25 cellular contexts compared by ENCODE assay signal in genomic region chr10:412109-412508, GRCh38.
DNase-seq lines count a peak whose midpoint lies in the region; ATAC-seq and TF ChIP-seq lines count a peak whose summit lies in the region.
"Had no signal": no experiment of that assay in that cellular context is flagged by ENCODE, and none has a peak within 500 bp of the region (broad histone marks: within the 10 kb centered on the region; RNA-seq: fewer than 3 reads in every experiment).

No MANE protein-coding gene starts in this region.

- ATAC-seq in GM18502 (IDR thresholded peaks at IDR 0.05; ENCODE audit: poor library complexity, unreplicated experiment): peak; percentile 44
- peak; percentile 75 for ATAC-seq in HG02885 (IDR thresholded peaks at IDR 0.05; ENCODE audit: poor library complexity, unreplicated experiment)
- ATAC-seq: activated CD4-positive, alpha-beta T cell treated with anti-CD3 and anti-CD28 coated beads for 36 hours; activated naive CD8-positive, alpha-beta T cell treated with anti-CD3 and anti-CD28 coated beads, Interleukin-2, amount 50 U/mL, for 24 hours; foreskin keratinocyte; mucosa of descending colon; SK-N-SH treated with all-trans-retinoic acid at 6 μM for 48 hours had no signal

- TF ChIP-seq POLR2A in esophagus muscularis mucosa (IDR thresholded peaks at IDR 0.05; ENCODE audit: low read depth): no peak

- no peak for TF ChIP-seq EP300 in esophagus muscularis mucosa (IDR thresholded peaks at IDR 0.05)

- peaks cover 0 to 2% (median 0%) of the 10 kb centered on the region in 4 donors for H3K4me1 ChIP-seq in esophagus muscularis mucosa
- H3K4me1 ChIP-seq: foreskin keratinocyte, prostate gland had no signal

- H3K9me3 Mint-ChIP-seq in progenitor cell of endocrine pancreas (ENCODE audit: low read depth): no peaks in the 10 kb centered on the region
- H3K9me3 Mint-ChIP-seq in endothelial cell (ENCODE audit: unreplicated experiment): no peaks in the 10 kb centered on the region
- H3K9me3 Mint-ChIP-seq: activated naive CD8-positive, alpha-beta T cell treated with anti-CD3 and anti-CD28 coated beads, Interleukin-2, amount 50 U/mL, for 24 hours; CD14-positive monocyte had no signal

- H3K27me3 Mint-ChIP-seq in progenitor cell of endocrine pancreas (no peaks in the 10 kb centered on the region), endothelial cell (ENCODE audit: unreplicated experiment) (peaks cover 3% of the 10 kb centered on the region)
- H3K27me3 Mint-ChIP-seq: activated CD4-positive, alpha-beta T cell treated with anti-CD3 and anti-CD28 coated beads for 36 hours had no signal

- no peaks in the 10 kb centered on the region for H3K9me3 ChIP-seq in esophagus muscularis mucosa
- H3K9me3 ChIP-seq: mucosa of descending colon, prostate gland, tibial nerve had no signal

- no peaks in the 10 kb centered on the region for H3K27me3 ChIP-seq in esophagus muscularis mucosa
- H3K27me3 ChIP-seq: foreskin keratinocyte, tibial nerve had no signal

- H3K27ac ChIP-seq in esophagus muscularis mucosa (replicated peaks in 1 of 4): no peak overlapping the region
- H3K27ac ChIP-seq: foreskin keratinocyte, KMS-11, prostate gland had no signal

- peak; percentile 68 for DNase-seq in esophagus muscularis mucosa (ENCODE audit: extremely low spot score)
- no peak for DNase-seq in progenitor cell of endocrine pancreas (ENCODE audit: low spot score, unreplicated experiment)
- no peak for DNase-seq in endothelial cell (ENCODE audit: low spot score)
- no peak for DNase-seq in head of caudate nucleus
- no peak for DNase-seq in GM19240 (ENCODE audit: insufficient read length, low spot score)
- DNase-seq in SHP77 treated with DMSO at 0.1 percent for 48 hours (lab: John Stamatoyannopoulos, UW): no peak
- DNase-seq: activated CD4-positive, alpha-beta T cell treated with anti-CD3 and anti-CD28 coated beads for 36 hours; activated CD8-positive, alpha-beta memory T cell treated with anti-CD3 and anti-CD28 coated beads for 24 hours; activated gamma-delta T cell treated with Interleukin-2 at 50 U/mL for 16 hours; activated naive CD8-positive, alpha-beta T cell treated with anti-CD3 and anti-CD28 coated beads, Interleukin-2, amount 50 U/mL, for 24 hours; activated T-cell treated with anti-CD3 and anti-CD28 coated beads, Interleukin-2, amount 50 U/mL, for 1 hour; cerebellar nuclear complex; foreskin keratinocyte; mucosa of descending colon; NCI-H1436; NCI-H524; stimulated activated CD8-positive, alpha-beta memory T cell treated with anti-CD3 and anti-CD28 coated beads, Interleukin-4, amount 100 ng/mL, for 48 hours; T-helper 2 cell had no signal

- H3K36me3 Mint-ChIP-seq in progenitor cell of endocrine pancreas (ENCODE audit: insufficient read depth): peaks cover 33% of the 10 kb centered on the region
- peaks cover 13% of the 10 kb centered on the region for H3K36me3 Mint-ChIP-seq in endothelial cell (ENCODE audit: low read depth, unreplicated experiment)
- H3K36me3 Mint-ChIP-seq: CD14-positive monocyte had no signal

- no peak for TF ChIP-seq CTCF in esophagus muscularis mucosa (IDR thresholded peaks at IDR 0.05)
- TF ChIP-seq CTCF in progenitor cell of endocrine pancreas (IDR thresholded peaks at IDR 0.05; ENCODE audit: unreplicated experiment): no peak
- no peak for TF ChIP-seq CTCF in endothelial cell (IDR thresholded peaks at IDR 0.05; ENCODE audit: unreplicated experiment)

- H3K4me3 ChIP-seq in esophagus muscularis mucosa: no peak overlapping the region
- H3K4me3 ChIP-seq: mucosa of descending colon, prostate gland, tibial nerve had no signal

- intact Hi-C loops in esophagus muscularis mucosa (cut with DNase I) (no loop called here), head of caudate nucleus (cut with DNase I) (no loop called here)

- peak overlapping the region; percentile 44 for H3K27ac Mint-ChIP-seq in progenitor cell of endocrine pancreas
- no peak overlapping the region for H3K27ac Mint-ChIP-seq in endothelial cell (ENCODE audit: unreplicated experiment)
- H3K27ac Mint-ChIP-seq: activated CD4-positive, alpha-beta T cell treated with anti-CD3 and anti-CD28 coated beads for 36 hours; activated naive CD8-positive, alpha-beta T cell treated with anti-CD3 and anti-CD28 coated beads, Interleukin-2, amount 50 U/mL, for 24 hours; CD14-positive monocyte had no signal

- H3K36me3 ChIP-seq in esophagus muscularis mucosa: peaks cover 14 to 83% (median 54%) of the 10 kb centered on the region in 4 donors
- H3K36me3 ChIP-seq: prostate gland had no signal

- peaks cover 6% of the 10 kb centered on the region for H3K4me1 Mint-ChIP-seq in progenitor cell of endocrine pancreas (ENCODE audit: low read depth)
- H3K4me1 Mint-ChIP-seq in endothelial cell (ENCODE audit: unreplicated experiment): no peaks in the 10 kb centered on the region
- H3K4me1 Mint-ChIP-seq: activated CD4-positive, alpha-beta T cell treated with anti-CD3 and anti-CD28 coated beads for 36 hours; activated naive CD8-positive, alpha-beta T cell treated with anti-CD3 and anti-CD28 coated beads, Interleukin-2, amount 50 U/mL, for 24 hours; CD14-positive monocyte had no signal

- 56% methylated on average over 10 of the region's 10 CpGs for WGBS in esophagus muscularis mucosa

- H3K4me3 Mint-ChIP-seq in progenitor cell of endocrine pancreas (ENCODE audit: low read depth) (no peak overlapping the region), endothelial cell (ENCODE audit: unreplicated experiment) (no peak overlapping the region)
- H3K4me3 Mint-ChIP-seq: activated CD4-positive, alpha-beta T cell treated with anti-CD3 and anti-CD28 coated beads for 36 hours; activated naive CD8-positive, alpha-beta T cell treated with anti-CD3 and anti-CD28 coated beads, Interleukin-2, amount 50 U/mL, for 24 hours; CD14-positive monocyte had no signal
